Comparison of ENCODE assay signal across 11 cellular contexts in the genomic region with DNA sequence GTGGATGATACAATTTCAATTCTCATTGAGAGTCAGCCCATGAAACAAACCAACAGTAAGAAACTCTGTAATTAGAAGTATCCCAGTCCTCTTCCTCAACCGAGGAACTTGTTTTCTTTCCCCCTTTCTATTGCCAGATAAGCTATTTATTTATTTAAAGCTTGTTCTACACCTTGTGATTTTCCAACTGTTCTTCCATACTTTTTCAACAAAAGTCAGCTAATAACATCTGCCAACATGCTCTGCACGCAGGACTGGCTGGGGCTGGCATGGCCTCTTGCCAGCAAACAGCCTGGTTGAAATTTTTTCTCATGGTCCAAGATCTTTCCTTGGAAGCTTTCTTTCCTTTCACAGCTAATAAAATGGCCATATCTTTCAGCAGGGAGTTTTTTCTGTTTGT. TPM values are rescaled to one million over a fixed set of nuclear protein-coding genes. Genes with fewer than 3 reads are reported as not detected.
DNase-seq lines count a peak whose midpoint lies in the region; ATAC-seq, FAIRE-seq and TF ChIP-seq lines count a peak whose summit lies in the region.
"Had no signal": no experiment of that assay in that cellular context is flagged by ENCODE, and none has a peak within 500 bp of the region (broad histone marks: within the 10 kb centered on the region; RNA-seq: fewer than 3 reads in every experiment).

No MANE protein-coding gene starts in this region.

- H3K9me3 ChIP-seq in right atrium auricular region, result no peaks in the 10 kb centered on the region
- H3K9me3 ChIP-seq in heart right ventricle, result no peaks in the 10 kb centered on the region
- H3K9me3 ChIP-seq in RWPE2 (ENCODE audit: severe bottlenecking), result no peaks in the 10 kb centered on the region
- H3K9me3 ChIP-seq in transverse colon, result no peaks in the 10 kb centered on the region
- H3K9me3 ChIP-seq: vagina had no signal

- no peak for TF ChIP-seq POLR2A in transverse colon (IDR thresholded peaks at IDR 0.05)

- H3K27me3 ChIP-seq in right atrium auricular region (no peaks in the 10 kb centered on the region), heart right ventricle (peaks cover 0 to 45% (median 19%) of the 10 kb centered on the region in 7 donors), RWPE2 (ENCODE audit: insufficient read depth, poor library complexity, severe bottlenecking) (no peaks in the 10 kb centered on the region), transverse colon (peaks cover 28% of the 10 kb centered on the region)
- H3K27me3 ChIP-seq: vagina had no signal

- H3K4me3 ChIP-seq in right atrium auricular region, result no peak overlapping the region
- H3K4me3 ChIP-seq in heart right ventricle, result no peak overlapping the region
- H3K4me3 ChIP-seq in RWPE2 (ENCODE audit: severe bottlenecking), result peak overlapping the region; percentile 90
- no peak overlapping the region for H3K4me3 ChIP-seq in transverse colon
- H3K4me3 ChIP-seq: vagina had no signal

- no peak for TF ChIP-seq EP300 in transverse colon (IDR thresholded peaks at IDR 0.05; ENCODE audit: low read depth)

- WGBS in heart right ventricle, 2 donors, result 19 to 34% methylated on average over 2 of the region's 2 CpGs
- WGBS in transverse colon (ENCODE audit: low coverage in 1 of 2), 2 donors, result 43 to 58% methylated on average over 2 of the region's 2 CpGs

- intact Hi-C loops in heart right ventricle (cut with DNase I) (loop anchor here (5.0 to 10.0 kb wide), 10 partner anchors 76 to 827 kb away; no protein-coding TSS in a partner anchor), transverse colon (cut with DNase I; ENCODE audit: low total_unique reads) (no loop called here)

- TF ChIP-seq CTCF in right atrium auricular region (IDR thresholded peaks at IDR 0.05) (no peak), heart right ventricle (IDR thresholded peaks at IDR 0.05) (no peak), RWPE2 (IDR thresholded peaks at IDR 0.05; ENCODE audit: poor library complexity, severe bottlenecking) (no peak), transverse colon (IDR thresholded peaks at IDR 0.05) (no peak)

- peaks cover 0 to 31% of the 10 kb centered on the region in 2 donors for H3K4me1 ChIP-seq in right atrium auricular region
- H3K4me1 ChIP-seq in heart right ventricle, result peaks cover 0 to 31% (median 15%) of the 10 kb centered on the region in 9 donors
- peaks cover 34% of the 10 kb centered on the region for H3K4me1 ChIP-seq in RWPE2 (ENCODE audit: insufficient read depth, poor library complexity, severe bottlenecking)
- H3K4me1 ChIP-seq in transverse colon, result peaks cover 0 to 10% (median 8%) of the 10 kb centered on the region in 4 donors

- peak; percentile 95 for FAIRE-seq in islet of Langerhans (lab: Jason Lieb, UNC)
- FAIRE-seq: astrocyte had no signal

- no peak for ATAC-seq in heart right ventricle
- no peak for ATAC-seq in RWPE2 (ENCODE audit: low read depth)

- H3K27ac ChIP-seq in right atrium auricular region (peak overlapping the region; percentile 96 to 98), heart right ventricle (peak overlapping the region in 5 of 10 donors; percentile 0 to 45 (median 30)), RWPE2 (ENCODE audit: poor library complexity, severe bottlenecking) (peak overlapping the region; percentile 87), transverse colon (peak overlapping the region in 3 of 4 donors; percentile 24 to 92 (median 43))
- H3K27ac ChIP-seq: vagina had no signal

- DNase-seq in right atrium auricular region (ENCODE audit: low spot score), result no peak
- no peak for DNase-seq in heart right ventricle
- no peak for DNase-seq in RWPE2 (ENCODE audit: low spot score)
- DNase-seq in transverse colon, result no peak
- no peak for DNase-seq in NCI-H446 (lab: John Stamatoyannopoulos, UW)
- no peak for DNase-seq in GOT3 (lab: John Stamatoyannopoulos, UW)
- no peak for DNase-seq in activated T-cell treated with anti-CD3 and anti-CD28 coated beads for 4 hours
- DNase-seq: NCI-H187 treated with DMSO at 0.1 percent for 48 hours had no signal

- in situ Hi-C loops in transverse colon (cut with MboI; ENCODE audit: low pct_ligation_motif_present in 1 of 4, low pct_unique_long_range_greater_than_20kb in 1 of 4, low sequenced_read_pairs in 3 of 4), result loop anchor here in 3 of 4 donors (25.0 kb wide), 3 partner anchors 323 to 827 kb away; no protein-coding TSS in a partner anchor

- H3K36me3 ChIP-seq in right atrium auricular region, result peaks cover 6% of the 10 kb centered on the region
- peaks cover 0 to 2% (median 0%) of the 10 kb centered on the region in 9 donors for H3K36me3 ChIP-seq in heart right ventricle
- H3K36me3 ChIP-seq in RWPE2 (ENCODE audit: low read depth), result peaks cover 1% of the 10 kb centered on the region
- no peaks in the 10 kb centered on the region for H3K36me3 ChIP-seq in transverse colon
- H3K36me3 ChIP-seq: vagina had no signal

RNA-seq across cellular contexts. Expression of gene IRS2, which starts 2.9 kb away (rescaled TPM):
- total RNA-seq in right atrium auricular region, result 10 to 100 TPM; 21.2 to 57.6 TPM
- total RNA-seq in heart right ventricle, result 10 to 100 TPM; 10.2 to 49.3 (median 13.7) TPM
- 10 to 100 TPM in 1 of 2 donors, 1 to 10 TPM in 1; 4.2 to 18.5 TPM for polyA plus RNA-seq in heart right ventricle
- 10 to 100 TPM; 12.5 to 72.6 (median 28.5) TPM for total RNA-seq in transverse colon
